ENCODE assay signal across 16 cellular contexts in genomic region chrX:56796641-56797395, GRCh38.
DNase-seq lines count a peak whose midpoint lies in the region; ATAC-seq and TF ChIP-seq lines count a peak whose summit lies in the region.
"Had no signal": no experiment of that assay in that cellular context is flagged by ENCODE, and none has a peak within 500 bp of the region (broad histone marks: within the 10 kb centered on the region; RNA-seq: fewer than 3 reads in every experiment).

No MANE protein-coding gene starts in this region.

- H3K4me1 ChIP-seq in colonic mucosa, result no peaks in the 10 kb centered on the region

- CTCF ChIA-PET in activated CD4-positive, alpha-beta T cell treated with anti-CD3 and anti-CD28 coated beads, Interleukin-2, amount 10 ng/mL, durations not matched to agents 7 days and 5 days (lab: Charles Lee), result no interaction called here

- H3K9me3 Mint-ChIP-seq in activated CD4-positive, alpha-beta T cell treated with anti-CD3 and anti-CD28 coated beads, Interleukin-2, amount 10 ng/mL, durations not matched to agents 7 days and 5 days, result no peaks in the 10 kb centered on the region
- H3K9me3 Mint-ChIP-seq in naive thymus-derived CD8-positive, alpha-beta T cell, result no peaks in the 10 kb centered on the region

- H3K4me3 ChIP-seq in colonic mucosa, result no peak overlapping the region
- H3K4me3 ChIP-seq: heart left ventricle, thoracic aorta had no signal

- H3K27me3 ChIP-seq in colonic mucosa, result no peaks in the 10 kb centered on the region
- H3K27me3 ChIP-seq: heart left ventricle had no signal

- POLR2A ChIA-PET in activated CD4-positive, alpha-beta T cell treated with anti-CD3 and anti-CD28 coated beads, Interleukin-2, amount 10 ng/mL, durations not matched to agents 7 days and 5 days (lab: Charles Lee), result no interaction called here
- POLR2A ChIA-PET in naive thymus-derived CD8-positive, alpha-beta T cell (lab: Charles Lee), result no interaction called here

- peaks cover 68% of the 10 kb centered on the region for H3K4me1 Mint-ChIP-seq in activated CD4-positive, alpha-beta T cell treated with anti-CD3 and anti-CD28 coated beads, Interleukin-2, amount 10 ng/mL, durations not matched to agents 7 days and 5 days
- H3K4me1 Mint-ChIP-seq in naive thymus-derived CD8-positive, alpha-beta T cell, result peaks cover 38 to 72% (median 59%) of the 10 kb centered on the region in 4 donors

- ATAC-seq in naive thymus-derived CD8-positive, alpha-beta T cell, result no peak
- ATAC-seq in HG03342 (IDR thresholded peaks at IDR 0.05; ENCODE audit: unreplicated experiment) (no peak), HG03439 (IDR thresholded peaks at IDR 0.05; ENCODE audit: unreplicated experiment) (no peak)
- ATAC-seq: heart left ventricle had no signal

- in situ Hi-C loops in GM13977 (cut with MboI; ENCODE audit: low pct_unique_long_range_greater_than_20kb, low sequenced_read_pairs, unreplicated experiment), result no loop called here

- peaks cover 21% of the 10 kb centered on the region for H3K36me3 Mint-ChIP-seq in activated CD4-positive, alpha-beta T cell treated with anti-CD3 and anti-CD28 coated beads, Interleukin-2, amount 10 ng/mL, durations not matched to agents 7 days and 5 days (ENCODE audit: low read depth)
- H3K36me3 Mint-ChIP-seq in naive thymus-derived CD8-positive, alpha-beta T cell, result peaks cover 0 to 13% (median 2%) of the 10 kb centered on the region in 3 donors

- DNase-seq in activated CD4-positive, alpha-beta T cell treated with anti-CD3 and anti-CD28 coated beads, Interleukin-2, amount 10 ng/mL, durations not matched to agents 7 days and 5 days, result no peak
- no peak for DNase-seq in activated CD4-positive, alpha-beta T cell treated with anti-CD3 and anti-CD28 coated beads, Interleukin-2, amount 50 U/mL, for 4 hours
- peak; percentile 2 for DNase-seq in GM13977 (ENCODE audit: low spot score)
- DNase-seq in colonic mucosa, result peak; percentile 10
- no peak for DNase-seq in naive thymus-derived CD8-positive, alpha-beta T cell
- DNase-seq in NCI-H446 treated with DMSO at 0.1 percent for 48 hours (lab: John Stamatoyannopoulos, UW), result no peak
- DNase-seq: activated CD4-positive, CD25-positive, alpha-beta regulatory T cell treated with anti-CD3 and anti-CD28 coated beads, Interleukin-2, amount 50 U/mL, for 72 hours; activated naive CD4-positive, alpha-beta T cell treated with anti-CD3 and anti-CD28 coated beads, Interleukin-2, amount 50 U/mL, for 16 hours; heart left ventricle; IMR-90; mammary epithelial cell; small intestine; stimulated activated CD4-positive, alpha-beta T cell treated with anti-CD3 and anti-CD28 coated beads, Interleukin-1b, Interleukin-23, amount 100 ng/mL, for 48 hours had no signal

- H3K9me3 ChIP-seq in colonic mucosa, result no peaks in the 10 kb centered on the region
- H3K9me3 ChIP-seq: heart left ventricle, thoracic aorta had no signal

- H3K27ac ChIP-seq in colonic mucosa, result no peak overlapping the region
- H3K27ac ChIP-seq: heart left ventricle, thoracic aorta had no signal

- no peaks in the 10 kb centered on the region for H3K36me3 ChIP-seq in colonic mucosa
- H3K36me3 ChIP-seq: heart left ventricle, thoracic aorta had no signal

- TF ChIP-seq CTCF in GM13977 (IDR thresholded peaks at IDR 0.05; ENCODE audit: extremely low read depth, insufficient read depth, missing control alignments), result no peak
- TF ChIP-seq CTCF in colonic mucosa (IDR thresholded peaks at IDR 0.05), result no peak

- H3K27me3 Mint-ChIP-seq in activated CD4-positive, alpha-beta T cell treated with anti-CD3 and anti-CD28 coated beads, Interleukin-2, amount 10 ng/mL, durations not matched to agents 7 days and 5 days, result no peaks in the 10 kb centered on the region
- H3K27me3 Mint-ChIP-seq in naive thymus-derived CD8-positive, alpha-beta T cell, result no peaks in the 10 kb centered on the region

- H3K4me3 Mint-ChIP-seq in activated CD4-positive, alpha-beta T cell treated with anti-CD3 and anti-CD28 coated beads, Interleukin-2, amount 10 ng/mL, durations not matched to agents 7 days and 5 days, result no peak overlapping the region
- peak overlapping the region in 2 of 10 donors; percentile 37 to 46 for H3K4me3 Mint-ChIP-seq in naive thymus-derived CD8-positive, alpha-beta T cell

- no peak overlapping the region for H3K9ac ChIP-seq in colonic mucosa (ENCODE audit: low read depth in 2 of 2, low read length in 2 of 2)

- intact Hi-C loops in colonic mucosa (cut with DNase I), result no loop called here

- peak overlapping the region; percentile 78 for H3K27ac Mint-ChIP-seq in activated CD4-positive, alpha-beta T cell treated with anti-CD3 and anti-CD28 coated beads, Interleukin-2, amount 10 ng/mL, durations not matched to agents 7 days and 5 days
- peak overlapping the region; percentile 52 to 95 (median 79) for H3K27ac Mint-ChIP-seq in naive thymus-derived CD8-positive, alpha-beta T cell

Comparison
In these comparisons a context has a peak if more than half of its experiments do, and no peak if none do; other contexts are left out.
1. DNase-seq: peak in GM13977 (single experiment) and colonic mucosa (single experiment); none in activated CD4-positive, alpha-beta T cell treated with anti-CD3 and anti-CD28 coated beads, Interleukin-2, amount 10 ng/mL, durations not matched to agents 7 days and 5 days (single experiment), activated CD4-positive, alpha-beta T cell treated with anti-CD3 and anti-CD28 coated beads, Interleukin-2, amount 50 U/mL, for 4 hours (0 of 2), naive thymus-derived CD8-positive, alpha-beta T cell (0 of 10) and NCI-H446 treated with DMSO at 0.1 percent for 48 hours (single experiment).